ENCODE assay signal across 22 cellular contexts in the genomic region with DNA sequence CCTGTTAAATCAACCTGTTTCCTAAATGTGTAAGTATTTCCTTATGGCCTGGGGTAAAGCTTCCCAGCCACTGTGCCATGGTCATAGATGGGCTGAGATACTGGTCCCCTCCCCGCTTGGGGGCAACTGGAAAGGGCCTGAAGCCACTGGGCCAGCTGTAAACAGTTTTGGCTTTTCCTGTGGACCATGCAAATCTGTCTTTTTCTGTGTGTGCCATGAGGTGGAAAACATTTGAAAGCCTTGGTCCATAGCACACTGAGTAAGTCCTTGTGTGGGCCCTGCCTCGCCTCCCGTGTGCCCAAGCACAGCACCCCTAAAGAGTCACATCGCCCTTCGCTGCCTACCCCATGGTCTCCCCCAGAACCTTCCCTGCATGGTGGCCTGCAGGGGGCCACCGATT. TPM values are rescaled to one million over a fixed set of nuclear protein-coding genes. Genes with fewer than 3 reads are reported as not detected.
A peak's percentile ranks its signal among the peaks of the same experiment; 100 is the strongest.
DNase-seq lines count a peak whose midpoint lies in the region; ATAC-seq and TF ChIP-seq lines count a peak whose summit lies in the region.
"Had no signal": no experiment of that assay in that cellular context is flagged by ENCODE, and none has a peak within 500 bp of the region (broad histone marks: within the 10 kb centered on the region; RNA-seq: fewer than 3 reads in every experiment).

No MANE protein-coding gene starts in this region.

- intact Hi-C loops in activated CD4-positive, alpha-beta memory T cell treated with anti-CD3 and anti-CD28 coated beads for 36 hours (cut with micrococcal nuclease) = loop anchor here (5.0 to 10.0 kb wide), 3 partner anchors 305 to 845 kb away; no protein-coding TSS in a partner anchor
- intact Hi-C loops in lower leg skin (cut with DNase I; ENCODE audit: low total_unique reads) = no loop called here

- no peaks in the 10 kb centered on the region for H3K27me3 ChIP-seq in thymus (ENCODE audit: control insufficient read depth, insufficient read depth)
- H3K27me3 ChIP-seq: esophagus muscularis mucosa, transverse colon had no signal

- peaks cover 47% of the 10 kb centered on the region for H3K4me1 ChIP-seq in thymus (ENCODE audit: control insufficient read depth, insufficient read depth, low read length)

- H3K27me3 Mint-ChIP-seq in stimulated activated naive CD8-positive, alpha-beta T cell treated with anti-CD3 and anti-CD28 coated beads, Interleukin-15, Interleukin-2, amounts not matched to agents 100 ng/mL and 50 ng/mL, for 24 hours = no peaks in the 10 kb centered on the region
- H3K27me3 Mint-ChIP-seq in activated CD4-positive, alpha-beta memory T cell treated with anti-CD3 and anti-CD28 coated beads for 36 hours = no peaks in the 10 kb centered on the region

- peaks cover 8% of the 10 kb centered on the region for H3K36me3 ChIP-seq in thymus (ENCODE audit: control insufficient read depth, insufficient read depth)

- CTCF ChIA-PET in activated CD4-positive, alpha-beta memory T cell treated with anti-CD3 and anti-CD28 coated beads for 36 hours (lab: Charles Lee) = interaction anchor here (0.6 to 2.7 kb wide), 8 partner anchors 9 to 90 kb away, joined by 3 to 13 read pairs (median 10); no protein-coding TSS in a partner anchor

- DNase-seq in stimulated activated naive CD8-positive, alpha-beta T cell treated with anti-CD3 and anti-CD28 coated beads, Interleukin-15, Interleukin-2, amounts not matched to agents 100 U/mL and 50 U/mL, for 24 hours = no peak
- DNase-seq in activated CD4-positive, alpha-beta memory T cell treated with anti-CD3 and anti-CD28 coated beads for 36 hours = no peak
- DNase-seq in lower leg skin (ENCODE audit: low spot score in 2 of 2) = peak; percentile 9 to 68
- DNase-seq in NCI-H1694 treated with DMSO at 0.1 percent for 48 hours (lab: John Stamatoyannopoulos, UW) = no peak
- DNase-seq: activated CD4-positive, alpha-beta T cell treated with anti-CD3 and anti-CD28 coated beads, Interleukin-2, amount 50 U/mL, for 48 hours; caudate nucleus; EL; Kasumi-1; left cardiac atrium; NCI-H1105; NCI-H524 treated with DMSO at 0.1 percent for 48 hours; nucleus accumbens; stimulated activated CD4-positive, alpha-beta T cell treated with anti-CD3 and anti-CD28 coated beads, Interleukin-15, amount 100 ng/mL, for 24 hours; SW 1271; transverse colon had no signal

- H3K36me3 Mint-ChIP-seq in stimulated activated naive CD8-positive, alpha-beta T cell treated with anti-CD3 and anti-CD28 coated beads, Interleukin-15, Interleukin-2, amounts not matched to agents 100 ng/mL and 50 ng/mL, for 24 hours (ENCODE audit: low read depth) = peaks cover 70% of the 10 kb centered on the region
- H3K36me3 Mint-ChIP-seq in activated CD4-positive, alpha-beta memory T cell treated with anti-CD3 and anti-CD28 coated beads for 36 hours = peaks cover 48% of the 10 kb centered on the region

- H3K9me3 ChIP-seq in thymus (ENCODE audit: control insufficient read depth) = no peaks in the 10 kb centered on the region
- H3K9me3 ChIP-seq: esophagus muscularis mucosa, transverse colon had no signal

- POLR2A ChIA-PET in activated CD4-positive, alpha-beta memory T cell treated with anti-CD3 and anti-CD28 coated beads for 36 hours (lab: Charles Lee) = interaction anchor here (1.1 to 2.1 kb wide), 6 partner anchors 24 to 160 kb away, joined by 3 to 10 read pairs (median 4); a partner anchor contains a TSS

- no peak overlapping the region for H3K4me3 Mint-ChIP-seq in stimulated activated naive CD8-positive, alpha-beta T cell treated with anti-CD3 and anti-CD28 coated beads, Interleukin-15, Interleukin-2, amounts not matched to agents 100 ng/mL and 50 ng/mL, for 24 hours
- no peak overlapping the region for H3K4me3 Mint-ChIP-seq in activated CD4-positive, alpha-beta memory T cell treated with anti-CD3 and anti-CD28 coated beads for 36 hours

- no peak for TF ChIP-seq POLR2A in lower leg skin (IDR thresholded peaks at IDR 0.05)

- H3K27ac ChIP-seq in thymus (ENCODE audit: low read depth) = peak overlapping the region; percentile 54
- H3K27ac ChIP-seq: esophagus muscularis mucosa had no signal

- ATAC-seq in stimulated activated naive CD8-positive, alpha-beta T cell treated with anti-CD3 and anti-CD28 coated beads, Interleukin-15, Interleukin-2, amounts not matched to agents 100 U/mL and 50 U/mL, for 24 hours = no peak
- no peak for ATAC-seq in HG02970 (IDR thresholded peaks at IDR 0.05; ENCODE audit: low FRiP score, unreplicated experiment)
- no peak for ATAC-seq in GM19463 (IDR thresholded peaks at IDR 0.05; ENCODE audit: unreplicated experiment)
- ATAC-seq: left cardiac atrium had no signal

- no peak for TF ChIP-seq CTCF in lower leg skin (IDR thresholded peaks at IDR 0.05)

- no peaks in the 10 kb centered on the region for H3K9me3 Mint-ChIP-seq in stimulated activated naive CD8-positive, alpha-beta T cell treated with anti-CD3 and anti-CD28 coated beads, Interleukin-15, Interleukin-2, amounts not matched to agents 100 ng/mL and 50 ng/mL, for 24 hours
- H3K9me3 Mint-ChIP-seq in activated CD4-positive, alpha-beta memory T cell treated with anti-CD3 and anti-CD28 coated beads for 36 hours = no peaks in the 10 kb centered on the region
- H3K9me3 Mint-ChIP-seq: activated T-helper 2 cell treated with anti-CD3 and anti-CD28 coated beads, Interferon-gamma antibody, Interleukin-2, Interleukin-4, amounts not matched to agents 10 μg/mL and 5 μg/mL and 100 μg/mL, durations not matched to agents 14 hours and 24 hours and 36 hours had no signal

- H3K27ac Mint-ChIP-seq in stimulated activated naive CD8-positive, alpha-beta T cell treated with anti-CD3 and anti-CD28 coated beads, Interleukin-15, Interleukin-2, amounts not matched to agents 100 ng/mL and 50 ng/mL, for 24 hours = peak overlapping the region; percentile 32
- peak overlapping the region; percentile 52 for H3K27ac Mint-ChIP-seq in activated CD4-positive, alpha-beta memory T cell treated with anti-CD3 and anti-CD28 coated beads for 36 hours

- 91 to 93% methylated on average over 6 of the region's 6 CpGs for WGBS in lower leg skin, 2 donors
- 92% methylated on average over 6 of the region's 6 CpGs for WGBS in thymus

- H3K4me1 Mint-ChIP-seq in stimulated activated naive CD8-positive, alpha-beta T cell treated with anti-CD3 and anti-CD28 coated beads, Interleukin-15, Interleukin-2, amounts not matched to agents 100 ng/mL and 50 ng/mL, for 24 hours (ENCODE audit: low read depth) = peaks cover 98% of the 10 kb centered on the region
- H3K4me1 Mint-ChIP-seq in activated CD4-positive, alpha-beta memory T cell treated with anti-CD3 and anti-CD28 coated beads for 36 hours (ENCODE audit: low read depth) = peaks cover 91% of the 10 kb centered on the region

- no peak overlapping the region for H3K4me3 ChIP-seq in lower leg skin (ENCODE audit: low read depth, poor library complexity, severe bottlenecking)
- H3K4me3 ChIP-seq in thymus (ENCODE audit: low read length) = no peak overlapping the region
- H3K4me3 ChIP-seq: esophagus muscularis mucosa, transverse colon had no signal

RNA-seq across cellular contexts. Expression of a gene that starts 52.3 kb away (rescaled TPM):
- 10 to 100 TPM; 46.4 to 47.1 TPM for total RNA-seq in activated CD4-positive, alpha-beta memory T cell treated with anti-CD3 and anti-CD28 coated beads for 36 hours
- 10 to 100 TPM in 2 of 4 donors, 1 to 10 TPM in 2; 2.3 to 13.7 (median 9.1) TPM for total RNA-seq in lower leg skin
- polyA plus RNA-seq in thymus = 33.0 TPM
- total RNA-seq: H1 had no signal
- polyA plus RNA-seq: H1 had no signal

Comparison
In these comparisons a context has a peak if more than half of its experiments do, and no peak if none do; other contexts are left out.
1. DNase-seq: peak in lower leg skin (2 of 2); none in stimulated activated naive CD8-positive, alpha-beta T cell treated with anti-CD3 and anti-CD28 coated beads, Interleukin-15, Interleukin-2, amounts not matched to agents 100 U/mL and 50 U/mL, for 24 hours (single experiment), activated CD4-positive, alpha-beta memory T cell treated with anti-CD3 and anti-CD28 coated beads for 36 hours (single experiment) and NCI-H1694 treated with DMSO at 0.1 percent for 48 hours (single experiment).